ENCODE assay signal across 26 cellular contexts in the genomic region with DNA sequence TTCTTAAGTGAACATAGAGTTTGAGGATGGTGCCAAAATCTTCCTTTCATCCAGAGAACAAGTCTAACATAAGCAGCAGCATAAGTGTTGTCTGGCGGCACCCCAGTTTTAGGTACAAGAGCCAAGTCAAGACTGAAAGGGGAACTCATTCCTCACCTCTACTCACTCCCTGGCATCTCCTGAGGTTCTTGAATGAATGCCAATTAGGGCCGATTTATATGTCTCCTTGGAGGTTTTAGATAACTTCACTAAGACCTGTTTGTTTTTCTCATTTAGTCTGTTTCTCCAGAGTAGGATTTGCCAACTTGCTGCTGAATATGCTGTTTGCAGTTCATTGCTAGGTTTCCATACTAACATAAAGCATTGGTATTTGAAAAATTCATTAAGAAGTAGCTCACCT. TPM values are rescaled to one million over a fixed set of nuclear protein-coding genes. Genes with fewer than 3 reads are reported as not detected.
DNase-seq lines count a peak whose midpoint lies in the region; ATAC-seq and TF ChIP-seq lines count a peak whose summit lies in the region.
"Had no signal": no experiment of that assay in that cellular context is flagged by ENCODE, and none has a peak within 500 bp of the region (broad histone marks: within the 10 kb centered on the region; RNA-seq: fewer than 3 reads in every experiment).

No MANE protein-coding gene starts in this region.

- no peak overlapping the region for H3K4me2 ChIP-seq in mesendoderm (ENCODE audit: low read length)
- H3K4me2 ChIP-seq: BLaER1 treated with 17β-estradiol and CSF1 and Interleukin-3, amounts not matched to agents 10 nM and 100 nM had no signal

- no peak overlapping the region for H3K4me3 Mint-ChIP-seq in activated T-cell treated with anti-CD3 and anti-CD28 coated beads, Interleukin-2, amount 50 U/mL, for 72 hours
- H3K4me3 Mint-ChIP-seq: CD4-positive, alpha-beta memory T cell had no signal

- no peak overlapping the region for H2AK5ac ChIP-seq in mesendoderm (ENCODE audit: low read length)

- H2BK15ac ChIP-seq in mesendoderm (replicated peaks; ENCODE audit: low read depth): no peak overlapping the region

- no peak for TF ChIP-seq CTCF in choroid plexus epithelial cell (conservative IDR thresholded peaks at IDR 0.05; ENCODE audit: low read depth, low read length)

- no peak overlapping the region for H3K27ac Mint-ChIP-seq in activated T-cell treated with anti-CD3 and anti-CD28 coated beads, Interleukin-2, amount 50 U/mL, for 72 hours
- H3K27ac Mint-ChIP-seq: CD4-positive, alpha-beta memory T cell had no signal

- H3K79me2 ChIP-seq in mesendoderm (ENCODE audit: control insufficient read depth, insufficient read depth, low read length): no peaks in the 10 kb centered on the region

- no CpG with 5 or more reads among the region's 2 CpGs for WGBS in mesendoderm (ENCODE audit: extremely low coverage, insufficient coverage, low lambda C conversion rate)

- no peak overlapping the region for H2BK120ac ChIP-seq in mesendoderm (ENCODE audit: low read depth, low read length)

- TF ChIP-seq RAD21 in Ishikawa (IDR thresholded peaks at IDR 0.05; ENCODE audit: low read depth): no peak

- no peaks in the 10 kb centered on the region for H3K79me1 ChIP-seq in mesendoderm (ENCODE audit: low read length)

- TF ChIP-seq EP300 in Ishikawa (IDR thresholded peaks at IDR 0.05; ENCODE audit: borderline replicate concordance): no peak

- H2BK5ac ChIP-seq in mesendoderm (ENCODE audit: low read length): no peak overlapping the region

- H3K9me3 Mint-ChIP-seq in activated T-cell treated with anti-CD3 and anti-CD28 coated beads, Interleukin-2, amount 50 U/mL, for 72 hours: peaks cover 0 to 1% of the 10 kb centered on the region in 2 donors

- ATAC-seq in activated T-cell treated with anti-CD3 and anti-CD28 coated beads, Interleukin-2, amount 50 U/mL, for 72 hours (replicated peaks in 1 of 2): no peak
- no peak for ATAC-seq in activated CD4-positive, CD25-positive, alpha-beta regulatory T cell treated with anti-CD3 and anti-CD28 coated beads, Interleukin-2, amount 50 U/mL, for 24 hours
- ATAC-seq: GM12878, HepG2 had no signal

- no peaks in the 10 kb centered on the region for H3K36me3 Mint-ChIP-seq in activated T-cell treated with anti-CD3 and anti-CD28 coated beads, Interleukin-2, amount 50 U/mL, for 72 hours (ENCODE audit: insufficient read depth in 2 of 2)
- H3K36me3 Mint-ChIP-seq: CD4-positive, alpha-beta memory T cell had no signal

- no peaks in the 10 kb centered on the region for H3K36me3 ChIP-seq in mesendoderm (ENCODE audit: control insufficient read depth, insufficient read depth, low read length)
- H3K36me3 ChIP-seq: BLaER1 treated with 17β-estradiol and CSF1 and Interleukin-3, amounts not matched to agents 10 nM and 100 nM; Peyer's patch; SJCRH30 had no signal

- H3K4me3 ChIP-seq in choroid plexus epithelial cell (ENCODE audit: low read depth, low read length): no peak overlapping the region
- no peak overlapping the region for H3K4me3 ChIP-seq in mesendoderm (ENCODE audit: low read length)
- H3K4me3 ChIP-seq: BLaER1 treated with 17β-estradiol and CSF1 and Interleukin-3, amounts not matched to agents 10 nM and 100 nM; GM12878; Peyer's patch; SJCRH30 had no signal

- no peak overlapping the region for H4K8ac ChIP-seq in mesendoderm (ENCODE audit: low read depth, low read length)

- peaks cover 2% of the 10 kb centered on the region for H3K4me1 ChIP-seq in mesendoderm (ENCODE audit: control insufficient read depth, low read depth, low read length)
- H3K4me1 ChIP-seq: BLaER1 treated with 17β-estradiol and CSF1 and Interleukin-3, amounts not matched to agents 10 nM and 100 nM; Caco-2; Peyer's patch; SJCRH30 had no signal

- H3K4ac ChIP-seq in mesendoderm (ENCODE audit: low read depth, low read length): no peak overlapping the region

- no peaks in the 10 kb centered on the region for H3K27me3 Mint-ChIP-seq in activated T-cell treated with anti-CD3 and anti-CD28 coated beads, Interleukin-2, amount 50 U/mL, for 72 hours (ENCODE audit: low read depth)
- H3K27me3 Mint-ChIP-seq: CD4-positive, alpha-beta memory T cell had no signal

- H3K9ac ChIP-seq in mesendoderm (ENCODE audit: low read length): no peak overlapping the region
- H3K9ac ChIP-seq: BLaER1 treated with 17β-estradiol and CSF1 and Interleukin-3, amounts not matched to agents 10 nM and 100 nM had no signal

- DNase-seq in RPMI8226 (peak; percentile 15), choroid plexus epithelial cell (ENCODE audit: low read depth) (peak; percentile 5), mesendoderm (peak; percentile 26), NOMO-1 treated with dmso at 0.1 percent for 144 hours (lab: John Stamatoyannopoulos, UW; ENCODE audit: unreplicated experiment) (no peak)
- DNase-seq in activated T-cell treated with anti-CD3 and anti-CD28 coated beads, Interleukin-2, amount 50 U/mL, for 72 hours: no peak
- no peak for DNase-seq in stimulated activated CD4-positive, alpha-beta T cell treated with anti-CD3 and anti-CD28 coated beads, Interleukin-12 subunit alpha, Interleukin-12 subunit beta, amount 100 ng/mL, for 4 hours
- DNase-seq: 8988T; Caco-2; CD4-positive, alpha-beta memory T cell; DMS 273 treated with DMSO at 0.1 percent for 48 hours; DMS79 treated with DMSO at 0.1 percent for 48 hours; H7; KBM-7; NCI-H1105; NCI-H2081; NCI-H2171 treated with DMSO at 0.1 percent for 48 hours; NCI-H524; NCI-H774; NK-92 treated with Interleukin-12 subunit alpha and Interleukin-12 subunit beta, amount 100 ng/mL, for 24 hours; Peyer's patch; SJCRH30 had no signal

- no peak overlapping the region for H3K23ac ChIP-seq in mesendoderm (ENCODE audit: low read length)

- H4K5ac ChIP-seq in mesendoderm (ENCODE audit: low read length): no peak overlapping the region

- no peaks in the 10 kb centered on the region for H3K4me1 Mint-ChIP-seq in activated T-cell treated with anti-CD3 and anti-CD28 coated beads, Interleukin-2, amount 50 U/mL, for 72 hours (ENCODE audit: low read depth)
- H3K4me1 Mint-ChIP-seq: CD4-positive, alpha-beta memory T cell had no signal

- H3K27me3 ChIP-seq in mesendoderm (ENCODE audit: insufficient read depth, low read length, poor library complexity): no peaks in the 10 kb centered on the region
- H3K27me3 ChIP-seq: BLaER1 treated with 17β-estradiol and CSF1 and Interleukin-3, amounts not matched to agents 10 nM and 100 nM; Peyer's patch; SJCRH30 had no signal

- no peak overlapping the region for H3K18ac ChIP-seq in mesendoderm (ENCODE audit: low read length)

- H3K27ac ChIP-seq in mesendoderm (ENCODE audit: low read depth, low read length): no peak overlapping the region
- H3K27ac ChIP-seq: BLaER1 treated with 17β-estradiol and CSF1 and Interleukin-3, amounts not matched to agents 10 nM and 100 nM; Peyer's patch; SJCRH30 had no signal

- H3K56ac ChIP-seq in mesendoderm (ENCODE audit: low read length): no peak overlapping the region

TF ChIP-seq in Ishikawa, 13 proteins besides CTCF, POLR2A, EP300 and RAD21:
- TF ChIP-seq YY1 (IDR thresholded peaks at IDR 0.05; ENCODE audit: low read depth) (no peak), CEBPB (IDR thresholded peaks at IDR 0.05) (no peak), ZBTB7A (IDR thresholded peaks at IDR 0.05; ENCODE audit: low read depth) (no peak), TCF12 (IDR thresholded peaks at IDR 0.05; ENCODE audit: low read depth) (no peak), NFIC (IDR thresholded peaks at IDR 0.05) (peak; percentile 67; the same call in 1 of the 2 replicates), EGR1 (IDR thresholded peaks at IDR 0.05) (no peak), MAX (IDR thresholded peaks at IDR 0.05) (no peak), TAF1 (IDR thresholded peaks at IDR 0.05; ENCODE audit: low read depth) (no peak)
- TF ChIP-seq, protein P1, sequence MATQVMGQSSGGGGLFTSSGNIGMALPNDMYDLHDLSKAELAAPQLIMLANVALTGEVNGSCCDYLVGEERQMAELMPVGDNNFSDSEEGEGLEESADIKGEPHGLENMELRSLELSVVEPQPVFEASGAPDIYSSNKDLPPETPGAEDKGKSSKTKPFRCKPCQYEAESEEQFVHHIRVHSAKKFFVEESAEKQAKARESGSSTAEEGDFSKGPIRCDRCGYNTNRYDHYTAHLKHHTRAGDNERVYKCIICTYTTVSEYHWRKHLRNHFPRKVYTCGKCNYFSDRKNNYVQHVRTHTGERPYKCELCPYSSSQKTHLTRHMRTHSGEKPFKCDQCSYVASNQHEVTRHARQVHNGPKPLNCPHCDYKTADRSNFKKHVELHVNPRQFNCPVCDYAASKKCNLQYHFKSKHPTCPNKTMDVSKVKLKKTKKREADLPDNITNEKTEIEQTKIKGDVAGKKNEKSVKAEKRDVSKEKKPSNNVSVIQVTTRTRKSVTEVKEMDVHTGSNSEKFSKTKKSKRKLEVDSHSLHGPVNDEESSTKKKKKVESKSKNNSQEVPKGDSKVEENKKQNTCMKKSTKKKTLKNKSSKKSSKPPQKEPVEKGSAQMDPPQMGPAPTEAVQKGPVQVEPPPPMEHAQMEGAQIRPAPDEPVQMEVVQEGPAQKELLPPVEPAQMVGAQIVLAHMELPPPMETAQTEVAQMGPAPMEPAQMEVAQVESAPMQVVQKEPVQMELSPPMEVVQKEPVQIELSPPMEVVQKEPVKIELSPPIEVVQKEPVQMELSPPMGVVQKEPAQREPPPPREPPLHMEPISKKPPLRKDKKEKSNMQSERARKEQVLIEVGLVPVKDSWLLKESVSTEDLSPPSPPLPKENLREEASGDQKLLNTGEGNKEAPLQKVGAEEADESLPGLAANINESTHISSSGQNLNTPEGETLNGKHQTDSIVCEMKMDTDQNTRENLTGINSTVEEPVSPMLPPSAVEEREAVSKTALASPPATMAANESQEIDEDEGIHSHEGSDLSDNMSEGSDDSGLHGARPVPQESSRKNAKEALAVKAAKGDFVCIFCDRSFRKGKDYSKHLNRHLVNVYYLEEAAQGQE (IDR thresholded peaks at IDR 0.05; ENCODE audit: low read depth): no peak
TF ChIP-seq in Ishikawa: peak in this region for 1.

RNA-seq across cellular contexts. Expression of gene ADGRL2, which starts 42.5 kb away (rescaled TPM):
- 102 TPM for polyA plus RNA-seq in mesendoderm (2013, experiment 1 of 2)
- 104 TPM for polyA plus RNA-seq in mesendoderm (2013, experiment 2 of 2)
- not detected for total RNA-seq in activated T-cell treated with anti-CD3 and anti-CD28 coated beads, Interleukin-2, amount 50 U/mL, for 72 hours
- total RNA-seq: CD4-positive, alpha-beta memory T cell had no signal
- polyA plus RNA-seq: CD4-positive, alpha-beta memory T cell had no signal

Comparison
In these comparisons a context has a peak if more than half of its experiments do, and no peak if none do; other contexts are left out.
1. DNase-seq: peak in RPMI8226 (single experiment), choroid plexus epithelial cell (single experiment) and mesendoderm (single experiment); none in NOMO-1 treated with dmso at 0.1 percent for 144 hours (single experiment), activated T-cell treated with anti-CD3 and anti-CD28 coated beads, Interleukin-2, amount 50 U/mL, for 72 hours (0 of 2) and stimulated activated CD4-positive, alpha-beta T cell treated with anti-CD3 and anti-CD28 coated beads, Interleukin-12 subunit alpha, Interleukin-12 subunit beta, amount 100 ng/mL, for 4 hours (single experiment).